ENCODE assay signal across 27 cellular contexts in genomic region chr4:87844476-87844875, GRCh38. TPM values are rescaled to one million over a fixed set of nuclear protein-coding genes. Genes with fewer than 3 reads are reported as not detected.
A peak's percentile ranks its signal among the peaks of the same experiment; 100 is the strongest.
DNase-seq lines count a peak whose midpoint lies in the region; TF ChIP-seq lines count a peak whose summit lies in the region.
"Had no signal": no experiment of that assay in that cellular context is flagged by ENCODE, and none has a peak within 500 bp of the region (broad histone marks: within the 10 kb centered on the region; RNA-seq: fewer than 3 reads in every experiment).

No MANE protein-coding gene starts in this region.

- no peak overlapping the region; a peak in 4 of 20 replicates for H3K4me3 ChIP-seq in BLaER1 treated with 17β-estradiol and CSF1 and Interleukin-3, amounts not matched to agents 10 nM and 100 nM
- H3K4me3 ChIP-seq in KMS-11 (IDR thresholded peaks at IDR 0.05; ENCODE audit: insufficient read depth, low read depth, low read length): no peak overlapping the region
- peak overlapping the region; percentile 59 for H3K4me3 ChIP-seq in endocrine pancreas (ENCODE audit: control insufficient read depth, insufficient read depth, low read length)
- H3K4me3 ChIP-seq in mesenchymal stem cell (ENCODE audit: insufficient read depth in 1 of 2, low read depth in 1 of 2, low read length in 2 of 2): peak overlapping the region in 1 of 2 experiments; percentile 52
- H3K4me3 ChIP-seq in vagina: no peak overlapping the region
- H3K4me3 ChIP-seq: body of pancreas, K562, ovary, stomach, tibial nerve had no signal

- no peaks in the 10 kb centered on the region for H4K20me1 ChIP-seq in BLaER1 treated with 17β-estradiol and CSF1 and Interleukin-3, amounts not matched to agents 10 nM and 100 nM
- no peaks in the 10 kb centered on the region for H4K20me1 ChIP-seq in KMS-11 (ENCODE audit: insufficient read depth)

- no peak overlapping the region for H3K23ac ChIP-seq in mesenchymal stem cell (ENCODE audit: low read length in 2 of 2)

- CTCF ChIA-PET in activated naive CD4-positive, alpha-beta T cell treated with anti-CD3 and anti-CD28 coated beads for 36 hours (lab: Charles Lee): interaction anchor here (1.7 kb wide), 1 partner anchor 9 kb away, joined by 5 read pairs; no protein-coding TSS in a partner anchor

- H3K14ac ChIP-seq in mesenchymal stem cell (ENCODE audit: low read length in 2 of 2): no peak overlapping the region

- intact Hi-C loops in vagina (cut with DNase I): loop anchor here (10.0 kb wide), 3 partner anchors 170 to 470 kb away; no protein-coding TSS in a partner anchor
- intact Hi-C loops in activated naive CD4-positive, alpha-beta T cell treated with anti-CD3 and anti-CD28 coated beads for 36 hours (cut with micrococcal nuclease): loop anchor here (10.0 kb wide), 2 partner anchors 470 to 1350 kb away; no protein-coding TSS in a partner anchor

- no peaks in the 10 kb centered on the region for H3K36me3 ChIP-seq in BLaER1 treated with 17β-estradiol and CSF1 and Interleukin-3, amounts not matched to agents 10 nM and 100 nM
- no peaks in the 10 kb centered on the region for H3K36me3 ChIP-seq in KMS-11 (ENCODE audit: insufficient read depth)
- no peaks in the 10 kb centered on the region for H3K36me3 ChIP-seq in endocrine pancreas (ENCODE audit: control insufficient read depth, insufficient read depth, low read length)
- H3K36me3 ChIP-seq in mesenchymal stem cell (ENCODE audit: control insufficient read depth in 1 of 2, insufficient read depth in 2 of 2, low read depth in 1 of 2, low read length in 2 of 2): no peaks in the 10 kb centered on the region
- no peaks in the 10 kb centered on the region for H3K36me3 ChIP-seq in vagina
- H3K36me3 ChIP-seq: BE2C, ovary, stomach, tibial nerve had no signal

- H2AFZ ChIP-seq in KMS-11 (ENCODE audit: low read depth) (peak overlapping the region; percentile 15; the same call in 1 of the 2 replicates), mesenchymal stem cell (ENCODE audit: low read depth, low read length) (no peak overlapping the region)

- H4K91ac ChIP-seq in mesenchymal stem cell (ENCODE audit: low read length): no peak overlapping the region

- WGBS in mesenchymal stem cell: 100% methylated on average over 1 of the region's 1 CpG

- peaks cover 21 to 97% (median 72%) of the 10 kb centered on the region in 10 experiments for H3K4me1 ChIP-seq in BLaER1 treated with 17β-estradiol and CSF1 and Interleukin-3, amounts not matched to agents 10 nM and 100 nM
- peaks cover 20% of the 10 kb centered on the region for H3K4me1 ChIP-seq in KMS-11 (ENCODE audit: low read depth, poor library complexity, severe bottlenecking)
- H3K4me1 ChIP-seq in endocrine pancreas (ENCODE audit: control insufficient read depth, insufficient read depth, low read length): no peaks in the 10 kb centered on the region
- no peaks in the 10 kb centered on the region for H3K4me1 ChIP-seq in mesenchymal stem cell (ENCODE audit: control insufficient read depth, insufficient read depth, low read depth, low read length)
- no peaks in the 10 kb centered on the region for H3K4me1 ChIP-seq in vagina
- H3K4me1 ChIP-seq: BE2C, body of pancreas had no signal

- no peaks in the 10 kb centered on the region for H3K36me3 Mint-ChIP-seq in activated naive CD4-positive, alpha-beta T cell treated with anti-CD3 and anti-CD28 coated beads for 36 hours (ENCODE audit: low read depth)
- H3K36me3 Mint-ChIP-seq: activated naive CD8-positive, alpha-beta T cell treated with anti-CD3 and anti-CD28 coated beads for 36 hours; natural killer cell had no signal

- H2BK12ac ChIP-seq in mesenchymal stem cell (ENCODE audit: low read length in 2 of 2): no peak overlapping the region

- H3K27me3 ChIP-seq in BLaER1 treated with 17β-estradiol and CSF1 and Interleukin-3, amounts not matched to agents 10 nM and 100 nM: no peaks in the 10 kb centered on the region
- no peaks in the 10 kb centered on the region for H3K27me3 ChIP-seq in KMS-11 (ENCODE audit: insufficient read depth, low read depth)
- H3K27me3 ChIP-seq in endocrine pancreas (ENCODE audit: control insufficient read depth, insufficient read depth, low read length): no peaks in the 10 kb centered on the region
- peaks cover 0 to 5% of the 10 kb centered on the region in 2 experiments for H3K27me3 ChIP-seq in mesenchymal stem cell (ENCODE audit: control insufficient read depth in 1 of 2, insufficient read depth in 1 of 2, low read length in 2 of 2)
- H3K27me3 ChIP-seq in vagina: no peaks in the 10 kb centered on the region
- H3K27me3 ChIP-seq: body of pancreas, ovary, tibial nerve had no signal

- peak overlapping the region; percentile 75 to 97 (median 91) for H3K27ac ChIP-seq in BLaER1 treated with 17β-estradiol and CSF1 and Interleukin-3, amounts not matched to agents 10 nM and 100 nM
- H3K27ac ChIP-seq in KMS-11 (peak overlapping the region; percentile 15; the same call in 1 of the 2 replicates), mesenchymal stem cell (ENCODE audit: low read length, poor library complexity, severe bottlenecking) (no peak overlapping the region), vagina (no peak overlapping the region)
- H3K27ac ChIP-seq: ovary, stomach had no signal

- no peak overlapping the region for H3K27ac Mint-ChIP-seq in activated naive CD4-positive, alpha-beta T cell treated with anti-CD3 and anti-CD28 coated beads for 36 hours
- H3K27ac Mint-ChIP-seq: activated CD8-positive, alpha-beta T cell treated with anti-CD3 and anti-CD28 coated beads, Interleukin-2, amount 10 ng/mL, durations not matched to agents 7 days and 5 days; activated naive CD8-positive, alpha-beta T cell treated with anti-CD3 and anti-CD28 coated beads for 36 hours; natural killer cell had no signal

- H3K18ac ChIP-seq in mesenchymal stem cell (ENCODE audit: low read depth in 1 of 2, low read length in 2 of 2): no peak overlapping the region

- DNase-seq in mesenchymal stem cell (peak; percentile 21), NCI-H128 (lab: John Stamatoyannopoulos, UW; ENCODE audit: unreplicated experiment) (no peak), amniotic stem cell (lab: John Stamatoyannopoulos, UW) (no peak), vagina (ENCODE audit: extremely low spot score in 2 of 2) (no peak)
- no peak for DNase-seq in activated naive CD4-positive, alpha-beta T cell treated with anti-CD3 and anti-CD28 coated beads for 36 hours
- DNase-seq: ACHN; activated CD4-positive, alpha-beta T cell treated with anti-CD3 and anti-CD28 coated beads for 1 hour; activated CD8-positive, alpha-beta T cell treated with anti-CD3 and anti-CD28 coated beads, Interleukin-2, amount 10 ng/mL, durations not matched to agents 7 days and 5 days; activated naive CD8-positive, alpha-beta T cell treated with anti-CD3 and anti-CD28 coated beads for 36 hours; BE2C; effector CD4-positive, alpha-beta T cell; natural killer cell; ovary; stimulated activated CD4-positive, alpha-beta T cell treated with anti-CD3 and anti-CD28 coated beads, Interleukin-2, amount 100 ng/mL, for 24 hours; stomach; T-helper 2 cell had no signal

- TF ChIP-seq POLR2A in vagina (IDR thresholded peaks at IDR 0.05): no peak

- H2BK15ac ChIP-seq in mesenchymal stem cell (ENCODE audit: low read depth, poor library complexity, severe bottlenecking): no peak overlapping the region

- no peaks in the 10 kb centered on the region for H3K9me3 ChIP-seq in BLaER1 treated with 17β-estradiol and CSF1 and Interleukin-3, amounts not matched to agents 10 nM and 100 nM (replicated peaks in 1 of 11)
- H3K9me3 ChIP-seq in endocrine pancreas (ENCODE audit: control insufficient read depth, low read length) (no peaks in the 10 kb centered on the region), mesenchymal stem cell (ENCODE audit: control insufficient read depth, low read length) (no peaks in the 10 kb centered on the region), vagina (no peaks in the 10 kb centered on the region)
- H3K9me3 ChIP-seq: BE2C, body of pancreas, ovary, stomach, tibial nerve had no signal

- H3K9me3 Mint-ChIP-seq in activated naive CD4-positive, alpha-beta T cell treated with anti-CD3 and anti-CD28 coated beads for 36 hours: no peaks in the 10 kb centered on the region
- H3K9me3 Mint-ChIP-seq: activated naive CD8-positive, alpha-beta T cell treated with anti-CD3 and anti-CD28 coated beads for 36 hours; natural killer cell had no signal

- H2BK5ac ChIP-seq in mesenchymal stem cell (ENCODE audit: low read depth, low read length, poor library complexity, severe bottlenecking): no peak overlapping the region

- no peaks in the 10 kb centered on the region for H3K79me1 ChIP-seq in mesenchymal stem cell (replicated peaks; ENCODE audit: low read length, poor library complexity, severe bottlenecking)

- H3K4me1 Mint-ChIP-seq in activated naive CD4-positive, alpha-beta T cell treated with anti-CD3 and anti-CD28 coated beads for 36 hours (ENCODE audit: low read depth): peaks cover 5% of the 10 kb centered on the region

- H4K8ac ChIP-seq in mesenchymal stem cell (ENCODE audit: low read length): no peak overlapping the region

- no peak overlapping the region for H3K4me3 Mint-ChIP-seq in activated naive CD4-positive, alpha-beta T cell treated with anti-CD3 and anti-CD28 coated beads for 36 hours
- H3K4me3 Mint-ChIP-seq: activated CD8-positive, alpha-beta T cell treated with anti-CD3 and anti-CD28 coated beads, Interleukin-2, amount 10 ng/mL, durations not matched to agents 7 days and 5 days; activated naive CD8-positive, alpha-beta T cell treated with anti-CD3 and anti-CD28 coated beads for 36 hours; natural killer cell had no signal

- no peak overlapping the region for H3K4ac ChIP-seq in mesenchymal stem cell (ENCODE audit: low read depth in 1 of 2, low read length in 2 of 2)

- no peak for TF ChIP-seq CTCF in KMS-11 (conservative IDR thresholded peaks at IDR 0.05; ENCODE audit: low read depth, low read length)
- TF ChIP-seq CTCF in vagina (IDR thresholded peaks at IDR 0.05): no peak

- H3K79me2 ChIP-seq in KMS-11 (ENCODE audit: insufficient read depth, low read depth): no peaks in the 10 kb centered on the region

- H3K4me2 ChIP-seq in BLaER1 treated with 17β-estradiol and CSF1 and Interleukin-3, amounts not matched to agents 10 nM and 100 nM: peak overlapping the region; percentile 18 to 83 (median 70); a peak in 20 of 22 replicates
- H3K4me2 ChIP-seq in KMS-11 (peak overlapping the region; percentile 48), mesenchymal stem cell (ENCODE audit: low read length, poor library complexity, severe bottlenecking) (no peak overlapping the region)

- peak overlapping the region; percentile 35 to 79 (median 75); a peak in 18 of 22 replicates for H3K9ac ChIP-seq in BLaER1 treated with 17β-estradiol and CSF1 and Interleukin-3, amounts not matched to agents 10 nM and 100 nM
- H3K9ac ChIP-seq in KMS-11: no peak overlapping the region
- no peak overlapping the region for H3K9ac ChIP-seq in endocrine pancreas (ENCODE audit: control insufficient read depth, insufficient read depth, low read length)
- H3K9ac ChIP-seq in mesenchymal stem cell (ENCODE audit: low read length): peak overlapping the region; percentile 60

- peaks cover 35% of the 10 kb centered on the region for H3K27me3 Mint-ChIP-seq in activated naive CD4-positive, alpha-beta T cell treated with anti-CD3 and anti-CD28 coated beads for 36 hours (ENCODE audit: low read depth)

- H2BK120ac ChIP-seq in mesenchymal stem cell (ENCODE audit: low read depth, low read length): no peak overlapping the region

- no peak overlapping the region for H2AK5ac ChIP-seq in mesenchymal stem cell (ENCODE audit: low read length, severe bottlenecking)

RNA-seq across cellular contexts. Expression of gene MEPE, which starts 11.7 kb away (rescaled TPM):
- not detected for polyA plus RNA-seq in mesenchymal stem cell (2013, experiment 1 of 2)
- polyA plus RNA-seq in mesenchymal stem cell (2013, experiment 2 of 2): not detected
- total RNA-seq in vagina: not detected
- total RNA-seq in activated naive CD4-positive, alpha-beta T cell treated with anti-CD3 and anti-CD28 coated beads for 36 hours: not detected
- total RNA-seq: activated CD8-positive, alpha-beta T cell treated with anti-CD3 and anti-CD28 coated beads, Interleukin-2, amount 10 ng/mL, durations not matched to agents 7 days and 5 days; activated naive CD8-positive, alpha-beta T cell treated with anti-CD3 and anti-CD28 coated beads for 36 hours; body of pancreas; esophagus mucosa; HT1080; K562; lower leg skin; natural killer cell; renal cortical epithelial cell; stomach; tibial nerve had no signal
- polyA plus RNA-seq: K562, keratinocyte, ovary, stomach had no signal

RNA-seq across cellular contexts. Expression of gene IBSP, which starts 45.1 kb away (rescaled TPM):
- not detected for polyA plus RNA-seq in mesenchymal stem cell (2013, experiment 1 of 2)
- not detected for polyA plus RNA-seq in mesenchymal stem cell (2013, experiment 2 of 2)
- total RNA-seq in vagina: not detected
- not detected for total RNA-seq in activated naive CD4-positive, alpha-beta T cell treated with anti-CD3 and anti-CD28 coated beads for 36 hours
- total RNA-seq: activated CD8-positive, alpha-beta T cell treated with anti-CD3 and anti-CD28 coated beads, Interleukin-2, amount 10 ng/mL, durations not matched to agents 7 days and 5 days; activated naive CD8-positive, alpha-beta T cell treated with anti-CD3 and anti-CD28 coated beads for 36 hours; body of pancreas; esophagus mucosa; HT1080; K562; lower leg skin; natural killer cell; ovary; renal cortical epithelial cell; stomach; tibial nerve had no signal
- polyA plus RNA-seq: K562, keratinocyte, ovary, stomach had no signal

Comparison
In these comparisons a context has a peak if more than half of its experiments do, and no peak if none do; other contexts are left out.
1. H3K27ac ChIP-seq: peak in BLaER1 treated with 17β-estradiol and CSF1 and Interleukin-3, amounts not matched to agents 10 nM and 100 nM (11 of 11) and KMS-11 (single experiment); none in mesenchymal stem cell (single experiment) and vagina (single experiment).
2. H3K9ac ChIP-seq: peak in BLaER1 treated with 17β-estradiol and CSF1 and Interleukin-3, amounts not matched to agents 10 nM and 100 nM (11 of 11) and mesenchymal stem cell (single experiment); none in KMS-11 (single experiment) and endocrine pancreas (single experiment).